17 cellular contexts compared by ENCODE assay signal in the genomic region with DNA sequence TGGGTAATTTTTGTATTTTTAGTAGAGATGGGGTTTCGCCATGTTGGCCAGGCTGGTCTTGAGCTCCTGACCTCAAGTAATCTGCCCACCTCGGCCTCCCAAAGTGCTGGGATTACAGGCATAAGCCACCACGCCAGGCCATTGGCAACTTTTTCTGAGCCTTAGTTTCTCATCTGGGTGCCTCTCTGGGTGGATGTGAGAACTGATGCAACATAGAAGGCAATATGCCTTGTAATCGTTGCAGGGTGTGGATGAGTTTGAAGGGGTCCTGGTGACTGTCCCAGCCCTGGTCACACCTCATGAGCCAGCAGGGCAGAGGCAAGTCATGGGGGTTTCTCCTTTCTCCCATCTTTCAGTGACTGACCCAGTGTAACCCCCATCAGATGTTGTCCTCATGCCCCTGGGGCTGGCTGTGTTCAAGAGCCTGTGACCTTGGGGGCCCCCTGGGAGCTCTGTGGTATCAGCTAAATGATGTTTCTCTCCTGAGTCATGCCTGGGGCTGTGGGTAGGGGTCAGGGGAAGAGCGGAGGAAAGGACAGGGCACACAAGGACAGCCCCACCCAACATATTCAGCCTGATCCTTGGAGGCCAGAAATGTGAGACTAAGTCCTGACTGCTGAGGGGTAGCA. TPM values are rescaled to one million over a fixed set of nuclear protein-coding genes. Genes with fewer than 3 reads are reported as not detected.
DNase-seq lines count a peak whose midpoint lies in the region; ATAC-seq and TF ChIP-seq lines count a peak whose summit lies in the region.
"Had no signal": no experiment of that assay in that cellular context is flagged by ENCODE, and none has a peak within 500 bp of the region (broad histone marks: within the 10 kb centered on the region; RNA-seq: fewer than 3 reads in every experiment).

No MANE protein-coding gene starts in this region.

- H3K36me3 Mint-ChIP-seq in activated T-cell treated with anti-CD3 and anti-CD28 coated beads, Interleukin-2, amount 50 U/mL, for 72 hours (ENCODE audit: insufficient read depth in 2 of 2) = no peaks in the 10 kb centered on the region
- H3K36me3 Mint-ChIP-seq in activated T-cell treated with anti-CD3 and anti-CD28 coated beads, Interleukin-2, amount 50 U/mL, for 4 hours (ENCODE audit: insufficient read depth) = no peaks in the 10 kb centered on the region
- peaks cover 0 to 5% of the 10 kb centered on the region in 2 donors for H3K36me3 Mint-ChIP-seq in stimulated activated naive B cell treated with anti-CD40 and anti-IgM and Interleukin-4, amounts not matched to agents 10 μg/mL and 1 μg/mL and 100 μg/mL, for 72 hours
- H3K36me3 Mint-ChIP-seq: activated naive CD8-positive, alpha-beta T cell had no signal

- peak overlapping the region; percentile 75 to 90 for H3K4me3 Mint-ChIP-seq in activated T-cell treated with anti-CD3 and anti-CD28 coated beads, Interleukin-2, amount 50 U/mL, for 72 hours
- no peak overlapping the region for H3K4me3 Mint-ChIP-seq in activated T-cell treated with anti-CD3 and anti-CD28 coated beads, Interleukin-2, amount 50 U/mL, for 4 hours
- H3K4me3 Mint-ChIP-seq in stimulated activated naive B cell treated with anti-CD40 and anti-IgM and Interleukin-4, amounts not matched to agents 10 μg/mL and 1 μg/mL and 100 μg/mL, for 72 hours = peak overlapping the region; percentile 63 to 80
- H3K4me3 Mint-ChIP-seq: activated naive CD8-positive, alpha-beta T cell had no signal

- no peak for DNase-seq in activated T-cell treated with anti-CD3 and anti-CD28 coated beads, Interleukin-2, amount 50 U/mL, for 72 hours
- no peak for DNase-seq in activated T-cell treated with anti-CD3 and anti-CD28 coated beads, Interleukin-2, amount 50 U/mL, for 4 hours
- DNase-seq in LHCN-M2 (ENCODE audit: low read depth) (peak; percentile 80), choroid plexus epithelial cell (ENCODE audit: low read depth) (peak; percentile 17), HT-29 (ENCODE audit: low spot score) (no peak), GM13976 (ENCODE audit: low spot score) (no peak)
- DNase-seq in stimulated activated naive B cell treated with anti-CD40 and anti-IgM and Interleukin-4, amounts not matched to agents 10 μg/mL and 1 μg/mL and 100 μg/mL, for 72 hours = peak; percentile 70
- DNase-seq: activated CD4-positive, alpha-beta T cell treated with anti-CD3 and anti-CD28 coated beads for 1 hour; effector CD4-positive, alpha-beta T cell; GOT3; MG63; stimulated activated CD4-positive, alpha-beta T cell treated with anti-CD3 and anti-CD28 coated beads, Interleukin-4, amount 100 ng/mL, for 1 hour had no signal

- in situ Hi-C loops in GM13976 (cut with MboI; ENCODE audit: low sequenced_read_pairs, unreplicated experiment) = no loop called here

- TF ChIP-seq CTCF in choroid plexus epithelial cell (conservative IDR thresholded peaks at IDR 0.05; ENCODE audit: low read depth, low read length) (no peak), GM13976 (IDR thresholded peaks at IDR 0.05; ENCODE audit: borderline replicate concordance, control extremely low read depth, extremely low read depth, insufficient read depth, missing control alignments) (no peak)

- no peaks in the 10 kb centered on the region for H3K9me3 Mint-ChIP-seq in activated T-cell treated with anti-CD3 and anti-CD28 coated beads, Interleukin-2, amount 50 U/mL, for 72 hours
- H3K9me3 Mint-ChIP-seq in activated T-cell treated with anti-CD3 and anti-CD28 coated beads, Interleukin-2, amount 50 U/mL, for 4 hours = no peaks in the 10 kb centered on the region
- peaks cover 0 to 2% of the 10 kb centered on the region in 2 donors for H3K9me3 Mint-ChIP-seq in stimulated activated naive B cell treated with anti-CD40 and anti-IgM and Interleukin-4, amounts not matched to agents 10 μg/mL and 1 μg/mL and 100 μg/mL, for 72 hours

- ATAC-seq in activated T-cell treated with anti-CD3 and anti-CD28 coated beads, Interleukin-2, amount 50 U/mL, for 72 hours (replicated peaks in 1 of 2) = no peak
- ATAC-seq in activated T-cell treated with anti-CD3 and anti-CD28 coated beads, Interleukin-2, amount 50 U/mL, for 4 hours = no peak
- peak; percentile 61 to 63 for ATAC-seq in stimulated activated naive B cell treated with anti-CD40 and anti-IgM and Interleukin-4, amounts not matched to agents 10 μg/mL and 1 μg/mL and 100 μg/mL, for 72 hours (replicated peaks)
- ATAC-seq in GM18858 (IDR thresholded peaks at IDR 0.05; ENCODE audit: unreplicated experiment) = no peak
- ATAC-seq: Right ventricle myocardium inferior had no signal

- peaks cover 16% of the 10 kb centered on the region for H3K27me3 Mint-ChIP-seq in activated T-cell treated with anti-CD3 and anti-CD28 coated beads, Interleukin-2, amount 50 U/mL, for 72 hours (ENCODE audit: low read depth)
- peaks cover 7% of the 10 kb centered on the region for H3K27me3 Mint-ChIP-seq in activated T-cell treated with anti-CD3 and anti-CD28 coated beads, Interleukin-2, amount 50 U/mL, for 4 hours (ENCODE audit: low read depth)
- peaks cover 7% of the 10 kb centered on the region in 2 donors for H3K27me3 Mint-ChIP-seq in stimulated activated naive B cell treated with anti-CD40 and anti-IgM and Interleukin-4, amounts not matched to agents 10 μg/mL and 1 μg/mL and 100 μg/mL, for 72 hours

- no peak overlapping the region for H3K4me3 ChIP-seq in choroid plexus epithelial cell (ENCODE audit: low read depth, low read length)
- H3K4me3 ChIP-seq: hepatocyte, MG63, prostate gland had no signal

- H3K4me1 Mint-ChIP-seq in activated T-cell treated with anti-CD3 and anti-CD28 coated beads, Interleukin-2, amount 50 U/mL, for 72 hours (ENCODE audit: low read depth) = peaks cover 56% of the 10 kb centered on the region
- peaks cover 31% of the 10 kb centered on the region for H3K4me1 Mint-ChIP-seq in activated T-cell treated with anti-CD3 and anti-CD28 coated beads, Interleukin-2, amount 50 U/mL, for 4 hours (ENCODE audit: low read depth)
- peaks cover 43 to 71% of the 10 kb centered on the region in 2 donors for H3K4me1 Mint-ChIP-seq in stimulated activated naive B cell treated with anti-CD40 and anti-IgM and Interleukin-4, amounts not matched to agents 10 μg/mL and 1 μg/mL and 100 μg/mL, for 72 hours

- peak overlapping the region; percentile 90 for H3K27ac Mint-ChIP-seq in activated T-cell treated with anti-CD3 and anti-CD28 coated beads, Interleukin-2, amount 50 U/mL, for 72 hours
- H3K27ac Mint-ChIP-seq in stimulated activated naive B cell treated with anti-CD40 and anti-IgM and Interleukin-4, amounts not matched to agents 10 μg/mL and 1 μg/mL and 100 μg/mL, for 72 hours = peak overlapping the region; percentile 95
- H3K27ac Mint-ChIP-seq: activated naive CD8-positive, alpha-beta T cell had no signal

RNA-seq across cellular contexts. Expression of a gene that starts 3.6 kb away (rescaled TPM):
- 10 to 100 TPM; 27.4 to 36.3 TPM for total RNA-seq in activated T-cell treated with anti-CD3 and anti-CD28 coated beads, Interleukin-2, amount 50 U/mL, for 72 hours
- 1 to 10 TPM in 2 of 3 donors, under 1 TPM in 1; 0.96 to 2.5 (median 1.2) TPM for total RNA-seq in activated T-cell treated with anti-CD3 and anti-CD28 coated beads, Interleukin-2, amount 50 U/mL, for 4 hours
- not detected in 2 replicates for total RNA-seq in LHCN-M2 (2014; rRNA removed)
- polyA plus RNA-seq in LHCN-M2 (2012) = 0.10 TPM
- total RNA-seq in HT-29 (2014; rRNA removed; shearing (Covaris generic)) = 0.25 and 0.89 TPM in 2 replicates

RNA-seq across cellular contexts. Expression of a gene that starts 55.4 kb away (rescaled TPM):
- 10 to 100 TPM; 32.7 to 36.8 TPM for total RNA-seq in activated T-cell treated with anti-CD3 and anti-CD28 coated beads, Interleukin-2, amount 50 U/mL, for 72 hours
- total RNA-seq in activated T-cell treated with anti-CD3 and anti-CD28 coated beads, Interleukin-2, amount 50 U/mL, for 4 hours = 10 to 100 TPM; 56.4 to 59.6 (median 59.5) TPM
- total RNA-seq in LHCN-M2 (2014; rRNA removed) = 53.0 and 56.5 TPM in 2 replicates
- 19.0 TPM for polyA plus RNA-seq in LHCN-M2 (2012)
- 29.8 and 41.2 TPM in 2 replicates for total RNA-seq in HT-29 (2014; rRNA removed; shearing (Covaris generic))

Comparison
In these comparisons a context has a peak if more than half of its experiments do, and no peak if none do; other contexts are left out.
1. RNA of a gene that starts 3.6 kb away (total RNA-seq): 27.4 to 36.3 TPM in activated T-cell treated with anti-CD3 and anti-CD28 coated beads, Interleukin-2, amount 50 U/mL, for 72 hours; 0.96 to 2.5 TPM in activated T-cell treated with anti-CD3 and anti-CD28 coated beads, Interleukin-2, amount 50 U/mL, for 4 hours, 0.25 to 0.89 TPM in HT-29 and not detected in LHCN-M2; every median in the first group is over 4 times any median in the second.
2. ATAC-seq: peak in stimulated activated naive B cell treated with anti-CD40 and anti-IgM and Interleukin-4, amounts not matched to agents 10 μg/mL and 1 μg/mL and 100 μg/mL, for 72 hours (2 of 2); none in activated T-cell treated with anti-CD3 and anti-CD28 coated beads, Interleukin-2, amount 50 U/mL, for 72 hours (0 of 2), activated T-cell treated with anti-CD3 and anti-CD28 coated beads, Interleukin-2, amount 50 U/mL, for 4 hours (0 of 2) and GM18858 (single experiment).
3. DNase-seq: peak in LHCN-M2 (single experiment), choroid plexus epithelial cell (single experiment) and stimulated activated naive B cell treated with anti-CD40 and anti-IgM and Interleukin-4, amounts not matched to agents 10 μg/mL and 1 μg/mL and 100 μg/mL, for 72 hours (single experiment); none in activated T-cell treated with anti-CD3 and anti-CD28 coated beads, Interleukin-2, amount 50 U/mL, for 72 hours (0 of 2), activated T-cell treated with anti-CD3 and anti-CD28 coated beads, Interleukin-2, amount 50 U/mL, for 4 hours (single experiment), HT-29 (single experiment) and GM13976 (single experiment).